ENCODE assay signal across 8 cellular contexts in genomic region chr2:203238329-203238710, GRCh38. TPM values are rescaled to one million over a fixed set of nuclear protein-coding genes. Genes with fewer than 3 reads are reported as not detected.
DNase-seq lines count a peak whose midpoint lies in the region; ATAC-seq and TF ChIP-seq lines count a peak whose summit lies in the region.

No MANE protein-coding gene starts in this region.

- peak overlapping the region; percentile 100 for H3K27ac Mint-ChIP-seq in activated CD8-positive, alpha-beta memory T cell treated with anti-CD3 and anti-CD28 coated beads, Interleukin-2, amount 10 ng/mL, durations not matched to agents 7 days and 5 days
- H3K27ac Mint-ChIP-seq in T-helper 17 cell, result peak overlapping the region; percentile 99

- peak overlapping the region; percentile 93 to 98 (median 95) for H3K9ac ChIP-seq in skeletal muscle tissue (ENCODE audit: low read depth in 1 of 3, low read length in 3 of 3)

- H3K36me3 ChIP-seq in gastroesophageal sphincter, result peaks cover 0 to 16% of the 10 kb centered on the region in 2 donors
- peaks cover 5 to 10% (median 7%) of the 10 kb centered on the region in 3 donors for H3K36me3 ChIP-seq in skeletal muscle tissue (ENCODE audit: control insufficient read depth in 3 of 3, insufficient read depth in 3 of 3, low read length in 3 of 3)

- H3K4me1 ChIP-seq in gastroesophageal sphincter (peaks cover 0 to 27% (median 12%) of the 10 kb centered on the region in 3 donors), skeletal muscle tissue (ENCODE audit: control insufficient read depth in 3 of 3, insufficient read depth in 3 of 3, low read length in 3 of 3) (peaks cover 10 to 20% (median 16%) of the 10 kb centered on the region in 3 donors)

- H3K9me3 ChIP-seq in T-helper 17 cell (ENCODE audit: control insufficient read depth, low read length, poor library complexity, severe bottlenecking) (no peaks in the 10 kb centered on the region), gastroesophageal sphincter (no peaks in the 10 kb centered on the region), skeletal muscle tissue (ENCODE audit: control insufficient read depth in 3 of 3, low read length in 3 of 3) (no peaks in the 10 kb centered on the region)

- H3K27ac ChIP-seq in gastroesophageal sphincter (peak overlapping the region; percentile 43 to 98 (median 96)), skeletal muscle tissue (ENCODE audit: low read depth, low read length) (peak overlapping the region; percentile 95)

- H3K4me1 Mint-ChIP-seq in activated CD8-positive, alpha-beta memory T cell treated with anti-CD3 and anti-CD28 coated beads, Interleukin-2, amount 10 ng/mL, durations not matched to agents 7 days and 5 days, result peaks cover 31% of the 10 kb centered on the region
- H3K4me1 Mint-ChIP-seq in T-helper 17 cell, result peaks cover 27% of the 10 kb centered on the region

- H3K4me3 Mint-ChIP-seq in activated CD8-positive, alpha-beta memory T cell treated with anti-CD3 and anti-CD28 coated beads, Interleukin-2, amount 10 ng/mL, durations not matched to agents 7 days and 5 days, result peak overlapping the region; percentile 93
- peak overlapping the region; percentile 97 for H3K4me3 Mint-ChIP-seq in T-helper 17 cell

- H3K4me3 ChIP-seq in gastroesophageal sphincter (peak overlapping the region; percentile 47 to 70), skeletal muscle tissue (ENCODE audit: low read length in 3 of 3) (peak overlapping the region; percentile 91 to 97 (median 94))

- no peak for TF ChIP-seq EP300 in gastroesophageal sphincter (IDR thresholded peaks at IDR 0.05)

- no peaks in the 10 kb centered on the region for H3K27me3 Mint-ChIP-seq in activated CD8-positive, alpha-beta memory T cell treated with anti-CD3 and anti-CD28 coated beads, Interleukin-2, amount 10 ng/mL, durations not matched to agents 7 days and 5 days
- H3K27me3 Mint-ChIP-seq in T-helper 17 cell, result no peaks in the 10 kb centered on the region

- TF ChIP-seq POLR2A in gastroesophageal sphincter (IDR thresholded peaks at IDR 0.05), result no peak

- 23% methylated on average over 7 of the region's 19 CpGs; no CpG with 5 or more reads in 1 of the 2 donors for WGBS in gastroesophageal sphincter (ENCODE audit: low coverage in 1 of 2), 2 donors

- DNase-seq in activated CD8-positive, alpha-beta memory T cell treated with anti-CD3 and anti-CD28 coated beads, Interleukin-2, amount 10 ng/mL, durations not matched to agents 7 days and 5 days, result no peak
- no peak for DNase-seq in activated CD8-positive, alpha-beta memory T cell treated with anti-CD3 and anti-CD28 coated beads for 24 hours
- DNase-seq in T-helper 17 cell (no peak), putamen (ENCODE audit: low spot score) (no peak), activated gamma-delta T cell treated with Interleukin-2 at 50 U/mL for 16 hours (no peak)
- no peak for DNase-seq in stimulated activated CD4-positive, alpha-beta T cell treated with anti-CD3 and anti-CD28 coated beads, Interleukin-4, amount 100 ng/mL, for 1 hour

- H3K27me3 ChIP-seq in gastroesophageal sphincter, result no peaks in the 10 kb centered on the region
- no peaks in the 10 kb centered on the region for H3K27me3 ChIP-seq in skeletal muscle tissue (ENCODE audit: control insufficient read depth in 3 of 3, insufficient read depth in 3 of 3, low read length in 3 of 3)

- H3K9me3 Mint-ChIP-seq in activated CD8-positive, alpha-beta memory T cell treated with anti-CD3 and anti-CD28 coated beads, Interleukin-2, amount 10 ng/mL, durations not matched to agents 7 days and 5 days (ENCODE audit: low read depth), result no peaks in the 10 kb centered on the region

- peaks cover 25% of the 10 kb centered on the region for H3K36me3 Mint-ChIP-seq in activated CD8-positive, alpha-beta memory T cell treated with anti-CD3 and anti-CD28 coated beads, Interleukin-2, amount 10 ng/mL, durations not matched to agents 7 days and 5 days
- H3K36me3 Mint-ChIP-seq in T-helper 17 cell (ENCODE audit: low read depth), result peaks cover 13% of the 10 kb centered on the region

- no peak for TF ChIP-seq CTCF in gastroesophageal sphincter (IDR thresholded peaks at IDR 0.05)

- no peak for ATAC-seq in activated CD8-positive, alpha-beta memory T cell treated with anti-CD3 and anti-CD28 coated beads, Interleukin-2, amount 10 ng/mL, durations not matched to agents 7 days and 5 days
- ATAC-seq in T-helper 17 cell, result peak; percentile 0
- no peak for ATAC-seq in gastroesophageal sphincter

- CTCF ChIA-PET in activated CD8-positive, alpha-beta memory T cell treated with anti-CD3 and anti-CD28 coated beads, Interleukin-2, amount 10 ng/mL, durations not matched to agents 7 days and 5 days (lab: Charles Lee), result interaction anchor here (0.9 to 1.7 kb wide), 6 partner anchors 14 to 671 kb away, joined by 3 to 6 read pairs (median 3); no protein-coding TSS in a partner anchor

RNA-seq across cellular contexts. Expression of gene CYP20A1, which starts 0.5 kb away (rescaled TPM):
- total RNA-seq in activated CD8-positive, alpha-beta memory T cell treated with anti-CD3 and anti-CD28 coated beads, Interleukin-2, amount 10 ng/mL, durations not matched to agents 7 days and 5 days, result 10 to 100 TPM; 14.3 to 16.9 TPM
- total RNA-seq in T-helper 17 cell, result 10 to 100 TPM; 31.3 to 34.7 TPM
- total RNA-seq in gastroesophageal sphincter, result 10 to 100 TPM; 30.5 to 45.1 (median 32.6) TPM
- 30.8 TPM for total RNA-seq in skeletal muscle tissue
